27 cellular contexts compared by ENCODE assay signal in the genomic region with DNA sequence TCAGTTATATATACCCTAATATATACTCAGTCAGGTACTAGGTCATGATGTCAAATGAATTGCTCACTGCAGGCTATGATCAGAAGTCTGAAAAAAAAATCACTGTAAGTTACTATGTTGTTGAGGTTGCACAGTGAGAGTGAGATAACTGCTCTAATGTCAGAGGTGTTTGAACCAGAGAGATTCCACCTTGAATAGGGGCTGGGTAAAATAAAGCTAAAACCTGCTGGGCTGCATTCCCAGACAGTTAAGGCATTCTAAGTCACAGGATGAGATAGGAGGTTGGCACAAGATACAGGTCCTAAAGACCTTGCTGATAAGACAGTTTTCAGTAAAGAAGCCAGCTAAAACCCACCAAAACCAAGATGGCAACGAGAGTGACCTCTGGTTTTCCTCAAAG. TPM values are rescaled to one million over a fixed set of nuclear protein-coding genes. Genes with fewer than 3 reads are reported as not detected.
A peak's percentile ranks its signal among the peaks of the same experiment; 100 is the strongest.
DNase-seq lines count a peak whose midpoint lies in the region; ATAC-seq and TF ChIP-seq lines count a peak whose summit lies in the region.
"Had no signal": no experiment of that assay in that cellular context is flagged by ENCODE, and none has a peak within 500 bp of the region (broad histone marks: within the 10 kb centered on the region; RNA-seq: fewer than 3 reads in every experiment).

No MANE protein-coding gene starts in this region.

- CTCF ChIA-PET in SK-N-SH (lab: Yijun Ruan, JAX): interaction anchor here (2.3 kb wide), 1 partner anchor 12 kb away, joined by 7 read pairs; no protein-coding TSS in a partner anchor

- H3K79me2 ChIP-seq in SK-N-SH (ENCODE audit: insufficient read depth) (no peaks in the 10 kb centered on the region), smooth muscle cell (ENCODE audit: low read depth) (no peaks in the 10 kb centered on the region)

- TF ChIP-seq RAD21 in SK-N-SH (IDR thresholded peaks at IDR 0.05; ENCODE audit: low read length): no peak

- peaks cover 37% of the 10 kb centered on the region for H3K4me1 Mint-ChIP-seq in T-helper 17 cell

- H3K36me3 ChIP-seq in SK-N-SH (replicated peaks in 1 of 2; ENCODE audit: control insufficient read depth in 1 of 2, insufficient read depth in 2 of 2, low read length in 1 of 2): no peaks in the 10 kb centered on the region
- no peaks in the 10 kb centered on the region for H3K36me3 ChIP-seq in smooth muscle cell (ENCODE audit: low read depth)
- H3K36me3 ChIP-seq: ovary, upper lobe of left lung had no signal

- H3K27me3 Mint-ChIP-seq in T-helper 17 cell: no peaks in the 10 kb centered on the region
- H3K27me3 Mint-ChIP-seq: activated T-cell treated with anti-CD3 and anti-CD28 coated beads, Interleukin-2, amount 50 U/mL, for 24 hours had no signal

- no peak for DNase-seq in SK-N-SH
- DNase-seq in T-helper 17 cell: no peak
- peak; percentile 90 for DNase-seq in islet precursor cell
- no peak for DNase-seq in smooth muscle cell (lab: John Stamatoyannopoulos, UW; ENCODE audit: unreplicated experiment)
- DNase-seq in hippocampal formation (lab: John Stamatoyannopoulos, UW): no peak
- DNase-seq in ureter (ENCODE audit: low spot score): no peak
- no peak for DNase-seq in NCI-H1105 treated with DMSO at 0.1 percent for 48 hours (lab: John Stamatoyannopoulos, UW)
- DNase-seq: 8988T; activated CD4-positive, CD25-positive, alpha-beta regulatory T cell treated with anti-CD3 and anti-CD28 coated beads, Interleukin-2, amount 50 U/mL, for 72 hours; activated CD8-positive, alpha-beta T cell treated with anti-CD3 and anti-CD28 coated beads, Interleukin-2, amount 10 ng/mL, durations not matched to agents 7 days and 5 days; activated naive CD4-positive, alpha-beta T cell treated with Interleukin-2 at 50 U/mL for 16 hours; activated T-cell treated with anti-CD3 and anti-CD28 coated beads, Interleukin-2, amount 50 U/mL, for 24 hours; amniotic stem cell; central memory CD4-positive, alpha-beta T cell; foreskin melanocyte; GOT3; kidney; mesenchymal stem cell; natural killer cell; NCI-H1417 treated with DMSO at 0.1 percent for 48 hours; NCI-H526; ovary; right cardiac atrium; SW 1271; upper lobe of left lung had no signal

- 100% methylated on average over 1 of the region's 1 CpG for WGBS in SK-N-SH (ENCODE audit: low lambda C conversion rate)
- 7% methylated on average over 1 of the region's 1 CpG for WGBS in smooth muscle cell (ENCODE audit: low lambda C conversion rate)

- H3K9me2 ChIP-seq in SK-N-SH: no peaks in the 10 kb centered on the region

- H3K27ac ChIP-seq in SK-N-SH (ENCODE audit: low read depth in 2 of 2, low read length in 1 of 2) (no peak overlapping the region; a peak in 1 of 4 replicates), smooth muscle cell (ENCODE audit: low read depth) (peak overlapping the region; percentile 89)
- H3K27ac ChIP-seq: ovary, upper lobe of left lung had no signal

- no peak for TF ChIP-seq EP300 in SK-N-SH (IDR thresholded peaks at IDR 0.05; ENCODE audit: borderline replicate concordance in 1 of 2, low read depth in 1 of 2, low read length in 1 of 2)

- H3K27me3 ChIP-seq in SK-N-SH (ENCODE audit: insufficient read depth) (no peaks in the 10 kb centered on the region), smooth muscle cell (ENCODE audit: low read depth) (no peaks in the 10 kb centered on the region)
- H3K27me3 ChIP-seq: ovary, upper lobe of left lung had no signal

- no peak overlapping the region; the same call in 1 of the 2 replicates for H2AFZ ChIP-seq in SK-N-SH (ENCODE audit: low read depth)
- H2AFZ ChIP-seq in smooth muscle cell (ENCODE audit: low read depth): no peak overlapping the region

- no peak overlapping the region for H3K4me3 Mint-ChIP-seq in T-helper 17 cell
- H3K4me3 Mint-ChIP-seq: activated CD8-positive, alpha-beta T cell treated with anti-CD3 and anti-CD28 coated beads, Interleukin-2, amount 10 ng/mL, durations not matched to agents 7 days and 5 days; activated T-cell treated with anti-CD3 and anti-CD28 coated beads, Interleukin-2, amount 50 U/mL, for 24 hours; natural killer cell had no signal

- H4K20me1 ChIP-seq in SK-N-SH (ENCODE audit: insufficient read depth) (no peaks in the 10 kb centered on the region), smooth muscle cell (ENCODE audit: low read depth) (no peaks in the 10 kb centered on the region)

- H3K9ac ChIP-seq in SK-N-SH (no peak overlapping the region), smooth muscle cell (ENCODE audit: low read depth) (peak overlapping the region; percentile 49)

- TF ChIP-seq CTCF in SK-N-SH (IDR thresholded peaks at IDR 0.05): no peak
- no peak for TF ChIP-seq CTCF in smooth muscle cell (IDR thresholded peaks at IDR 0.05; ENCODE audit: borderline replicate concordance, insufficient read depth, poor library complexity, severe bottlenecking)

- no peak overlapping the region for H3K4me3 ChIP-seq in SK-N-SH (ENCODE audit: low read depth in 2 of 2, low read length in 1 of 2)
- no peak overlapping the region for H3K4me3 ChIP-seq in smooth muscle cell
- H3K4me3 ChIP-seq: ovary, upper lobe of left lung had no signal

- H3K27ac Mint-ChIP-seq in T-helper 17 cell: peak overlapping the region; percentile 62
- H3K27ac Mint-ChIP-seq: activated CD8-positive, alpha-beta T cell treated with anti-CD3 and anti-CD28 coated beads, Interleukin-2, amount 10 ng/mL, durations not matched to agents 7 days and 5 days; activated T-cell treated with anti-CD3 and anti-CD28 coated beads, Interleukin-2, amount 50 U/mL, for 24 hours; natural killer cell had no signal

- ATAC-seq in SK-N-SH treated with all-trans-retinoic acid at 6 μM for 48 hours (peak; percentile 70), T-helper 17 cell (no peak)
- ATAC-seq: activated CD8-positive, alpha-beta T cell treated with anti-CD3 and anti-CD28 coated beads, Interleukin-2, amount 10 ng/mL, durations not matched to agents 7 days and 5 days; HepG2; natural killer cell; right cardiac atrium had no signal

- H3K9me3 ChIP-seq in SK-N-SH (no peaks in the 10 kb centered on the region), T-helper 17 cell (ENCODE audit: control insufficient read depth, low read length, poor library complexity, severe bottlenecking) (no peaks in the 10 kb centered on the region), smooth muscle cell (replicated peaks; ENCODE audit: low read depth) (no peaks in the 10 kb centered on the region)
- H3K9me3 ChIP-seq: ovary, upper lobe of left lung had no signal

- H3K4me2 ChIP-seq in SK-N-SH: no peak overlapping the region
- H3K4me2 ChIP-seq in smooth muscle cell: peak overlapping the region; percentile 76

- H3K36me3 Mint-ChIP-seq in T-helper 17 cell (ENCODE audit: low read depth): peaks cover 10% of the 10 kb centered on the region
- H3K36me3 Mint-ChIP-seq: natural killer cell had no signal

- peaks cover 0 to 5% of the 10 kb centered on the region in 2 experiments; a peak in 1 of 4 replicates for H3K4me1 ChIP-seq in SK-N-SH (ENCODE audit: control insufficient read depth in 1 of 2, insufficient read depth in 2 of 2, low read depth in 1 of 2, low read length in 1 of 2)
- peaks cover 11% of the 10 kb centered on the region for H3K4me1 ChIP-seq in smooth muscle cell (ENCODE audit: low read depth)

- POLR2A ChIA-PET in SK-N-SH (lab: Yijun Ruan, JAX): no interaction called here

- H3F3A ChIP-seq in SK-N-SH (replicated peaks; ENCODE audit: insufficient read depth) (no peaks in the 10 kb centered on the region), smooth muscle cell (ENCODE audit: low read depth) (peaks cover 3% of the 10 kb centered on the region)

TF ChIP-seq in SK-N-SH treated with all-trans-retinoic acid at 6 μM for 48 hours, 23 proteins besides CTCF, POLR2A, EP300 and RAD21 (continues in another document):
- TF ChIP-seq RARB (CRISPR knock-in tag; IDR thresholded peaks at IDR 0.05) (no peak), ZFP30 (CRISPR knock-in tag; IDR thresholded peaks at IDR 0.05) (no peak)

TF ChIP-seq in SK-N-SH, 30 proteins besides CTCF, POLR2A, EP300 and RAD21 (continues in another document):
- TF ChIP-seq CHD2 (IDR thresholded peaks at IDR 0.05; ENCODE audit: low read length, partially characterized antibody): no peak
- TF ChIP-seq, protein P1, sequence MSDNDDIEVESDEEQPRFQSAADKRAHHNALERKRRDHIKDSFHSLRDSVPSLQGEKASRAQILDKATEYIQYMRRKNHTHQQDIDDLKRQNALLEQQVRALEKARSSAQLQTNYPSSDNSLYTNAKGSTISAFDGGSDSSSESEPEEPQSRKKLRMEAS (IDR thresholded peaks at IDR 0.05; ENCODE audit: low read depth): no peak
- TF ChIP-seq FOXM1 (IDR thresholded peaks at IDR 0.05; ENCODE audit: low read depth): no peak
- no peak for TF ChIP-seq TAF1 (IDR thresholded peaks at IDR 0.05; ENCODE audit: borderline replicate concordance, low read depth, low read length)
- TF ChIP-seq YY1 (IDR thresholded peaks at IDR 0.05; ENCODE audit: low read depth): no peak
- TF ChIP-seq TCF12 (IDR thresholded peaks at IDR 0.05): no peak
- TF ChIP-seq FOSL2 (IDR thresholded peaks at IDR 0.05; ENCODE audit: borderline replicate concordance, low read depth): no peak
- no peak for TF ChIP-seq NRF1 (IDR thresholded peaks at IDR 0.05; ENCODE audit: low read depth, low read length)
- no peak for TF ChIP-seq POLR2AphosphoS5 (IDR thresholded peaks at IDR 0.05; ENCODE audit: low read depth, low read length)
- TF ChIP-seq, protein P2, sequence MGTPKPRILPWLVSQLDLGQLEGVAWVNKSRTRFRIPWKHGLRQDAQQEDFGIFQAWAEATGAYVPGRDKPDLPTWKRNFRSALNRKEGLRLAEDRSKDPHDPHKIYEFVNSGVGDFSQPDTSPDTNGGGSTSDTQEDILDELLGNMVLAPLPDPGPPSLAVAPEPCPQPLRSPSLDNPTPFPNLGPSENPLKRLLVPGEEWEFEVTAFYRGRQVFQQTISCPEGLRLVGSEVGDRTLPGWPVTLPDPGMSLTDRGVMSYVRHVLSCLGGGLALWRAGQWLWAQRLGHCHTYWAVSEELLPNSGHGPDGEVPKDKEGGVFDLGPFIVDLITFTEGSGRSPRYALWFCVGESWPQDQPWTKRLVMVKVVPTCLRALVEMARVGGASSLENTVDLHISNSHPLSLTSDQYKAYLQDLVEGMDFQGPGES (IDR thresholded peaks at IDR 0.05; ENCODE audit: low read depth, low read length): no peak
- TF ChIP-seq ELF1 (IDR thresholded peaks at IDR 0.05): no peak
- no peak for TF ChIP-seq FOXJ3 (CRISPR knock-in tag; IDR thresholded peaks at IDR 0.05)

RNA-seq across cellular contexts. Expression of a gene that starts 10.2 kb away (rescaled TPM):
- polyA plus RNA-seq in SK-N-SH (2012; rRNA removed) (0.02 TPM in 1 of 2 replicates, not detected in the other), smooth muscle cell (2.4 and 9.1 TPM in 2 replicates)
- 0.01 and 0.04 TPM in 2 replicates for polyA plus RNA-seq in SK-N-SH (2012; cell fraction: cytosol; rRNA removed)
- polyA plus RNA-seq in SK-N-SH (2012; cell fraction: nucleus; rRNA removed): 0.02 TPM in 1 of 2 replicates, not detected in the other
- total RNA-seq in T-helper 17 cell (10 to 100 TPM; 27.3 to 44.0 TPM), smooth muscle cell (3.3 and 13.9 TPM in 2 replicates), ureter (4.1 TPM)
- total RNA-seq: HepG2 had no signal

RNA-seq across cellular contexts. Expression of a gene that starts 41.5 kb away (rescaled TPM):
- polyA plus RNA-seq in SK-N-SH (2012; rRNA removed): 13.6 and 18.4 TPM in 2 replicates
- 17.4 and 17.6 TPM in 2 replicates for polyA plus RNA-seq in SK-N-SH (2012; cell fraction: cytosol; rRNA removed)
- polyA plus RNA-seq in SK-N-SH (2012; cell fraction: nucleus; rRNA removed): 6.2 and 6.7 TPM in 2 replicates
- total RNA-seq in T-helper 17 cell: 1 to 10 TPM; 6.4 to 8.1 TPM
- total RNA-seq in smooth muscle cell: 4.3 and 4.4 TPM in 2 replicates
- polyA plus RNA-seq in smooth muscle cell: 6.9 and 15.6 TPM in 2 replicates
- total RNA-seq in ureter: 10.9 TPM
